Comparison of ENCODE assay signal across 1 cellular context in the genomic region with DNA sequence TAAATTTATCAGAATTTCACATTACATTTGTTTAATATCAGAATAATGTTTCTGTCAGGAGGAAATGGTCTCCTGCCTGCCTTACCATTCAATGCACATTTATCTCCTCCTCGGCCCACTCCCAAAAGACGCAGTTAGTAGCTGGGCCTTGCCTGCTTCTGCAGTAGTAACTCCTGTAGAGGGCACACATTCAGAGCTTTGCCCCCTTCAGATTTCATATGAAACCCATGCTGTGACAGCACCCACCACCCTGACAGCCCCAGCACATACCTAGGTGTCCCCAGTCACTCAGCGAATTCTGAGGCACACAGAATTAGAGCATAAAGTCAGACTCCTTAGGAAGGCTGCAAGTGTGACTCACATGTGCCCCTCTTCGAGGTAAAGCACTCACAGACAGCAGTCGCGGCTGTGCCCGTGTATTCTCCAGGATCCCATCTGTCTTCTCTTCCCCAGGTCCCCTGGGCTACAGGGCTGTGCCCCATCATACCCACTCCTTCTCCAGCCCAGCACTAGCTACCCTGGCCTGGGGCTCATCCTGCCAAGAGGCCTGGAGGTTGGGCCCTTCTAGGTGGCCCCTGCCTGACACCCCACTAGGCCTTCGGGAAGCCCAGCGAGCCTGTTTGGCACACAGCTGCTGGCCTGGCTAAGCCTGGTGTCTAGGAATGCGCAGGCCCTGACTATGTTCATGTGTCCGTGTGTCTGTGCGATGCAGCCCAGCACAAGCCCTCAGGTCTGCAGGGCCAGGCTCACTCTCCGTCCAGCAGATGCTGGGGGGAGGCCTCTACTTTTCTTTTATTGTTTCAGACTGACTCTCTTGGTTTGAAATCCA.
TF ChIP-seq lines count a peak whose summit lies in the region.

No MANE protein-coding gene starts in this region.

TF ChIP-seq in IMR-90, 13 proteins besides CTCF, POLR2A, EP300 and RAD21:
- TF ChIP-seq RFX5 (IDR thresholded peaks at IDR 0.05; ENCODE audit: low read depth, low read length) (no peak), RCOR1 (IDR thresholded peaks at IDR 0.05; ENCODE audit: insufficient replicate concordance, low read length) (no peak), CEBPB (IDR thresholded peaks at IDR 0.05; ENCODE audit: low read depth, low read length) (no peak), CHD1 (IDR thresholded peaks at IDR 0.05; ENCODE audit: low read depth, low read length) (no peak), BHLHE40 (IDR thresholded peaks at IDR 0.05; ENCODE audit: low read depth, low read length) (no peak), MAFK (IDR thresholded peaks at IDR 0.05; ENCODE audit: low read depth, low read length) (no peak), MXI1 (IDR thresholded peaks at IDR 0.05; ENCODE audit: borderline replicate concordance, low read depth, low read length) (no peak), MAZ (IDR thresholded peaks at IDR 0.05; ENCODE audit: borderline replicate concordance, low read depth, low read length) (no peak), NFE2L2 (IDR thresholded peaks at IDR 0.05; ENCODE audit: low read depth, low read length) (no peak), SMC3 (IDR thresholded peaks at IDR 0.05; ENCODE audit: low read depth, low read length) (no peak), FOS (IDR thresholded peaks at IDR 0.05; ENCODE audit: low read depth, low read length) (no peak)
- TF ChIP-seq, protein P1, sequence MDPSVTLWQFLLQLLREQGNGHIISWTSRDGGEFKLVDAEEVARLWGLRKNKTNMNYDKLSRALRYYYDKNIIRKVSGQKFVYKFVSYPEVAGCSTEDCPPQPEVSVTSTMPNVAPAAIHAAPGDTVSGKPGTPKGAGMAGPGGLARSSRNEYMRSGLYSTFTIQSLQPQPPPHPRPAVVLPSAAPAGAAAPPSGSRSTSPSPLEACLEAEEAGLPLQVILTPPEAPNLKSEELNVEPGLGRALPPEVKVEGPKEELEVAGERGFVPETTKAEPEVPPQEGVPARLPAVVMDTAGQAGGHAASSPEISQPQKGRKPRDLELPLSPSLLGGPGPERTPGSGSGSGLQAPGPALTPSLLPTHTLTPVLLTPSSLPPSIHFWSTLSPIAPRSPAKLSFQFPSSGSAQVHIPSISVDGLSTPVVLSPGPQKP (IDR thresholded peaks at IDR 0.05; ENCODE audit: borderline replicate concordance, low read depth, low read length), result no peak
- TF ChIP-seq, protein P2, sequence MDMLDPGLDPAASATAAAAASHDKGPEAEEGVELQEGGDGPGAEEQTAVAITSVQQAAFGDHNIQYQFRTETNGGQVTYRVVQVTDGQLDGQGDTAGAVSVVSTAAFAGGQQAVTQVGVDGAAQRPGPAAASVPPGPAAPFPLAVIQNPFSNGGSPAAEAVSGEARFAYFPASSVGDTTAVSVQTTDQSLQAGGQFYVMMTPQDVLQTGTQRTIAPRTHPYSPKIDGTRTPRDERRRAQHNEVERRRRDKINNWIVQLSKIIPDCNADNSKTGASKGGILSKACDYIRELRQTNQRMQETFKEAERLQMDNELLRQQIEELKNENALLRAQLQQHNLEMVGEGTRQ (IDR thresholded peaks at IDR 0.05; ENCODE audit: low read depth, low read length), result no peak
